In the genomic region with DNA sequence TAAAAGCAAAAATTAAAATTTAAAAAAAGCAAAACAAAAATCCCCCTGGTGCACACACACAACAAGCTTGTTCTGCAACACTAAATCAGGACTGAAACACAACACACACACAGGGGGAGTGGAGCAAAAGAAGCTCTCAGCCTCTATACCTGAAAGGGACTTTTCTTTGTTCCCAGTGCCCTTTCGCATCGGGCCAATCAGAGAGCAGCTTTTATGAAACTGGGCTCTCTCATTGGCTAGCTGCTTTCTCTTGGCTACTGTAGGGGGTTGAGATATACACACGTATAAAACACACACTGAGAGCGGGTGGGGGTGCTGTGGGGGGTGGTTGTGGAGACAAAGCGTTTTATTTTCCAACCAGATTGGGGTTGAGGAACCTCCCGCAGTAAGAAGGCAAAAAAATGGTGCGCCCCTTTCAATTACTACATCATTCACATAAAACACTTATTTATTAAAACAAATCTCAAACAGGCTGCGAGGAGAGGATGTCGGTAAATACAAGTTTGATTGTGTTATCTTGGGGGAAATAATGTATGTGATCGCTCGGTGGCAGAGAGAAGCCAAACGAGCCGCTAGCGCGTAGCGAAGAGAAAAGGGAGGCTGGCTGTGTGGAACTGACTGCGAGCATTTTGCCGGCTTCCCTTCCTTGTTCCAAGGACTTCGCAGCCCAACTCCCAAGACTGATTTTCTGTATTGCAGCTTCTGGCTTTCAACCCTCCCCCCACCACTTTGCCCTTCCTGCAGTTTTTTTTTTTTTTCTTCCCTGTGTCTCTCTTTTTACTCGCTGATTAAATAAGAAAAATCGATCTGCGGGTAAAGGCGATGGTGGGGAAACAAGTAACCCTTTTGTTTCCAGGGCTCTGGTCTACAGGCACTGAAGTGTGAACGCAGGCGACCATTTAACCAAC, we compare ENCODE assay signal across 8 cellular contexts. TPM values are rescaled to one million over a fixed set of nuclear protein-coding genes. Genes with fewer than 3 reads are reported as not detected.
DNase-seq lines count a peak whose midpoint lies in the region; ATAC-seq and TF ChIP-seq lines count a peak whose summit lies in the region.

No MANE protein-coding gene starts in this region.

- TF ChIP-seq CTCF in GM10266 (IDR thresholded peaks at IDR 0.05; ENCODE audit: control insufficient read depth, insufficient read depth, low read depth, missing control alignments) (no peak), OCI-LY7 (conservative IDR thresholded peaks at IDR 0.05; ENCODE audit: low read length) (peak; percentile 33; the same call in 1 of the 2 replicates), chondrocyte (IDR thresholded peaks at IDR 0.05) (peak; percentile 27)

- peaks cover 35% of the 10 kb centered on the region; the same call in 1 of the 2 replicates for H3K79me2 ChIP-seq in OCI-LY7 (ENCODE audit: insufficient read depth, low read depth, low read length)

- BruUV-seq in OCI-LY7 (replicated peaks; lab: Mats Ljungman, UMichigan), result TSS peak; percentile 87

- H3K27me3 Mint-ChIP-seq in chondrocyte (ENCODE audit: low read depth), result no peaks in the 10 kb centered on the region
- peaks cover 18 to 32% of the 10 kb centered on the region in 2 donors for H3K27me3 Mint-ChIP-seq in CD4-positive, alpha-beta memory T cell

- H3K27me3 ChIP-seq in skeletal muscle tissue (ENCODE audit: control insufficient read depth in 3 of 3, insufficient read depth in 3 of 3, low read length in 3 of 3), result no peaks in the 10 kb centered on the region
- H3K27me3 ChIP-seq in CD4-positive, alpha-beta memory T cell (ENCODE audit: insufficient read depth, low read length), result peaks cover 3% of the 10 kb centered on the region

- H3K9me3 ChIP-seq in OCI-LY7 (ENCODE audit: low read length), result no peaks in the 10 kb centered on the region
- no peaks in the 10 kb centered on the region for H3K9me3 ChIP-seq in skeletal muscle tissue (ENCODE audit: control insufficient read depth in 3 of 3, low read length in 3 of 3)
- no peaks in the 10 kb centered on the region for H3K9me3 ChIP-seq in CD4-positive, alpha-beta memory T cell (ENCODE audit: control insufficient read depth in 1 of 2, low read length in 2 of 2)

- peak; percentile 85 for ATAC-seq in GM21723 (IDR thresholded peaks at IDR 0.05; ENCODE audit: unreplicated experiment)

- no peaks in the 10 kb centered on the region for H3K36me3 ChIP-seq in OCI-LY7 (ENCODE audit: insufficient read depth, low read length)
- H3K36me3 ChIP-seq in skeletal muscle tissue (ENCODE audit: control insufficient read depth in 3 of 3, insufficient read depth in 3 of 3, low read length in 3 of 3), result no peaks in the 10 kb centered on the region
- no peaks in the 10 kb centered on the region for H3K36me3 ChIP-seq in CD4-positive, alpha-beta memory T cell (ENCODE audit: insufficient read depth, low read length)

- no peaks in the 10 kb centered on the region for H3K9me2 ChIP-seq in OCI-LY7 (ENCODE audit: insufficient read depth, low read length)

- DNase-seq in GM10266 (ENCODE audit: extremely low spot score), result peak; percentile 86
- DNase-seq in HuH-7 (ENCODE audit: low spot score), result peak; percentile 82
- peak; percentile 96 for DNase-seq in OCI-LY7 (ENCODE audit: low spot score)
- no peak for DNase-seq in chondrocyte (ENCODE audit: low spot score)
- DNase-seq in inferior parietal cortex (ENCODE audit: extremely low spot score), result peak; percentile 96
- no peak for DNase-seq in CD4-positive, alpha-beta memory T cell

- H3K27ac ChIP-seq in OCI-LY7 (ENCODE audit: low read depth, low read length, poor library complexity, severe bottlenecking) (peak overlapping the region; percentile 97), skeletal muscle tissue (ENCODE audit: low read depth, low read length) (peak overlapping the region; percentile 95)
- H3K27ac ChIP-seq in CD4-positive, alpha-beta memory T cell (ENCODE audit: low read depth, low read length), result no peak overlapping the region

- peak overlapping the region; percentile 94 for H3K4me2 ChIP-seq in OCI-LY7 (ENCODE audit: low read length)

- no peaks in the 10 kb centered on the region for H4K20me1 ChIP-seq in OCI-LY7 (ENCODE audit: insufficient read depth, low read length)

- peak overlapping the region; percentile 74 for H2AFZ ChIP-seq in OCI-LY7 (ENCODE audit: low read length)

- no peaks in the 10 kb centered on the region for H3K9me3 Mint-ChIP-seq in chondrocyte (ENCODE audit: low read depth)
- peaks cover 0 to 14% (median 3%) of the 10 kb centered on the region in 8 donors for H3K9me3 Mint-ChIP-seq in CD4-positive, alpha-beta memory T cell

- peak overlapping the region; percentile 81 to 96 (median 92) for H3K9ac ChIP-seq in skeletal muscle tissue (ENCODE audit: low read depth in 1 of 3, low read length in 3 of 3)

- CTCF ChIA-PET in OCI-LY7 (lab: Charles Lee; ENCODE audit: unreplicated experiment), result interaction anchor here (0.6 to 1.4 kb wide), 6 partner anchors 9 to 258 kb away, joined by 3 read pairs; no protein-coding TSS in a partner anchor
- CTCF ChIA-PET in CD4-positive, alpha-beta memory T cell (lab: Charles Lee; ENCODE audit: partially characterized antibody), result no interaction called here

- H3K4me1 ChIP-seq in OCI-LY7 (ENCODE audit: insufficient read depth, low read length, poor library complexity, severe bottlenecking), result peaks cover 21% of the 10 kb centered on the region
- peaks cover 5 to 19% (median 18%) of the 10 kb centered on the region in 3 donors for H3K4me1 ChIP-seq in skeletal muscle tissue (ENCODE audit: control insufficient read depth in 3 of 3, insufficient read depth in 3 of 3, low read length in 3 of 3)
- H3K4me1 ChIP-seq in CD4-positive, alpha-beta memory T cell (ENCODE audit: insufficient read depth, low read length), result no peaks in the 10 kb centered on the region

- POLR2A ChIA-PET in OCI-LY7 (lab: Charles Lee), result interaction anchor here (0.6 to 7.3 kb wide), 44 partner anchors 9 to 841 kb away, joined by 3 to 84 read pairs (median 7); no protein-coding TSS in a partner anchor
- POLR2A ChIA-PET in CD4-positive, alpha-beta memory T cell (lab: Charles Lee; ENCODE audit: partially characterized antibody), result no interaction called here

- peaks cover 18% of the 10 kb centered on the region for H3K4me1 Mint-ChIP-seq in chondrocyte (ENCODE audit: low read depth)
- H3K4me1 Mint-ChIP-seq in CD4-positive, alpha-beta memory T cell, result peaks cover 10 to 27% (median 12%) of the 10 kb centered on the region in 4 donors

- H3K36me3 Mint-ChIP-seq in chondrocyte (ENCODE audit: low read depth), result no peaks in the 10 kb centered on the region
- H3K36me3 Mint-ChIP-seq in CD4-positive, alpha-beta memory T cell, result no peaks in the 10 kb centered on the region

- H3K4me3 Mint-ChIP-seq in chondrocyte (ENCODE audit: unreplicated experiment), result no peak overlapping the region
- peak overlapping the region in 4 of 8 donors; percentile 2 to 41 (median 22) for H3K4me3 Mint-ChIP-seq in CD4-positive, alpha-beta memory T cell

- intact Hi-C loops in OCI-LY7 (cut with micrococcal nuclease; ENCODE audit: unreplicated experiment), result loop anchor here (1.0 to 10.0 kb wide), 5 partner anchors 78 to 1856 kb away; a partner anchor contains a TSS
- intact Hi-C loops in CD4-positive, alpha-beta memory T cell (cut with micrococcal nuclease), result no loop called here

- H3K4me3 ChIP-seq in OCI-LY7 (ENCODE audit: low read depth, low read length, poor library complexity, severe bottlenecking) (peak overlapping the region; percentile 85), skeletal muscle tissue (ENCODE audit: low read length in 3 of 3) (peak overlapping the region; percentile 74 to 87 (median 80))
- H3K4me3 ChIP-seq in CD4-positive, alpha-beta memory T cell (ENCODE audit: low read length in 2 of 2), result no peak overlapping the region

- no peak overlapping the region for H3K27ac Mint-ChIP-seq in chondrocyte (ENCODE audit: unreplicated experiment)
- H3K27ac Mint-ChIP-seq in CD4-positive, alpha-beta memory T cell, result no peak overlapping the region

RNA-seq across cellular contexts. Expression of a gene that starts 2.5 kb away (rescaled TPM):
- total RNA-seq in OCI-LY7 (2014; rRNA removed; shearing (Covaris generic)), result 22.6 and 25.7 TPM in 2 replicates
- 58.8 and 61.4 TPM in 2 replicates for total RNA-seq in OCI-LY7 (2022)
- 20.7 to 36.3 TPM (median 23.8 TPM) in 3 replicates for total RNA-seq in chondrocyte
- total RNA-seq in skeletal muscle tissue, result 31.3 TPM
- total RNA-seq in CD4-positive, alpha-beta memory T cell, result not detected
- not detected for polyA plus RNA-seq in CD4-positive, alpha-beta memory T cell

Comparison
In these comparisons a context has a peak if more than half of its experiments do, and no peak if none do; other contexts are left out.
1. DNase-seq: peak in GM10266 (single experiment), HuH-7 (single experiment), OCI-LY7 (single experiment) and inferior parietal cortex (single experiment); none in chondrocyte (single experiment) and CD4-positive, alpha-beta memory T cell (0 of 5).
2. H3K4me3 ChIP-seq: peak in OCI-LY7 (single experiment) and skeletal muscle tissue (3 of 3); none in CD4-positive, alpha-beta memory T cell (0 of 2).
3. RNA of a gene that starts 2.5 kb away (total RNA-seq): 22.6 to 61.4 TPM in OCI-LY7, 31.3 TPM in skeletal muscle tissue (single experiment) and 20.7 to 36.3 TPM in chondrocyte; not detected in CD4-positive, alpha-beta memory T cell; every median in the first group is over 10 times any median in the second.